In the genomic region with DNA sequence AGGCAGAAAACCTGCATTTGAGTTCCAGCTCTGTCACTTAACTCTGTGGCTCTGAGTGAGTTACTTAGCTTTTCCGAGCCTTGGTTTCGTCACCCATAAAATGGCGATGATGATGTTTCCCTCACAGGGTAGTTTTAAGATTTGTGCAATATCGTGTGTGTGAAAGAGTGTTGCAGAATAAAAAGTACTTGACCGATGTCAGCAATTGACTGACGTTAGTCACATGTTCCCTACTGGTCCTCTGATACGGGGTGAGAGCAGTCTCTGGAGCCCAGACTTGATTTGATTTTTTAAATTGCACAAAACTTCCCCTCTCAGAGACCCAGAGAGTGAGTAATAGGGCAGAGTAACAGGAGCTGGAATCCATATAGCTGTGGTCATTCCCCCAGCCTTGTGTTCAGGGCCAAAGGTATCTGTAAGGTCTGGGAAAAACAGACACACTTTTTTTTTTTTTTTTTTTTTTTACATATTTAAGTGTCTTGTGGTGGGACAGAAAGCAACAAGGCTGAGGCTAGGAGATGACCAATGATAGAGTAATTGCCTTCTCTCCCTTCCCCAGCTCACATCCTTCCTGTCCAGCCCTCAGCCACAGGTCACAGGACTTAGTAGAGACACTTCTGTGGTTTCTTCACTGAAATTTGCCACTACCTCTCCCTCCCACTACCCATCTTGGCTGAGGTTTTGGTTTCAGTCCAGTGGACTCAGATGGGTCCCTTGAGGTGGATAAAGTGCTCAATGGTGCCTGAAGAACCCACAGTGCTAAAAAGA, we compare ENCODE assay signal across 9 cellular contexts. TPM values are rescaled to one million over a fixed set of nuclear protein-coding genes. Genes with fewer than 3 reads are reported as not detected.
DNase-seq lines count a peak whose midpoint lies in the region; ATAC-seq and TF ChIP-seq lines count a peak whose summit lies in the region.
"Had no signal": no experiment of that assay in that cellular context is flagged by ENCODE, and none has a peak within 500 bp of the region (broad histone marks: within the 10 kb centered on the region; RNA-seq: fewer than 3 reads in every experiment).

No MANE protein-coding gene starts in this region.

- peak; percentile 45 for DNase-seq in GM10266 (ENCODE audit: extremely low spot score)
- peak; percentile 79 to 97 for DNase-seq in cardiac fibroblast (ENCODE audit: low read depth in 2 of 2)
- DNase-seq in naive B cell = peak; percentile 57
- no peak for DNase-seq in DMS53 treated with DMSO at 0.1 percent for 48 hours (lab: John Stamatoyannopoulos, UW; ENCODE audit: unreplicated experiment)
- DNase-seq in NCI-H2081 (lab: John Stamatoyannopoulos, UW) = no peak
- DNase-seq in GDM1 (lab: John Stamatoyannopoulos, UW) = no peak

- TF ChIP-seq CTCF in GM10266 (IDR thresholded peaks at IDR 0.05; ENCODE audit: control insufficient read depth, insufficient read depth, low read depth, missing control alignments) = no peak
- TF ChIP-seq CTCF in Loucy (conservative IDR thresholded peaks at IDR 0.05; ENCODE audit: low read length) = no peak
- TF ChIP-seq CTCF in cardiac fibroblast (IDR thresholded peaks at IDR 0.05; ENCODE audit: low read depth, low read length) = no peak

- peak overlapping the region; percentile 45 for H3K4me2 ChIP-seq in Loucy (ENCODE audit: low read depth, low read length, poor library complexity, severe bottlenecking)

- H3K36me3 ChIP-seq in Loucy (ENCODE audit: insufficient read depth, low read length) = peaks cover 19% of the 10 kb centered on the region; the same call in 1 of the 2 replicates

- H3K9me3 ChIP-seq in Loucy (ENCODE audit: insufficient read depth, low read depth, low read length) = no peaks in the 10 kb centered on the region

- H3K4me3 ChIP-seq in Loucy (ENCODE audit: low read length, poor library complexity, severe bottlenecking) = no peak overlapping the region
- H3K4me3 ChIP-seq in cardiac fibroblast (replicated peaks in 1 of 2; ENCODE audit: low read depth in 2 of 2, low read length in 2 of 2) = peak overlapping the region in 1 of 2 donors; percentile 24

- ATAC-seq in GM21737 (IDR thresholded peaks at IDR 0.05; ENCODE audit: unreplicated experiment) (peak; percentile 73), naive B cell (ENCODE audit: low read depth in 2 of 2) (peak; percentile 90 to 94)

- peaks cover 24% of the 10 kb centered on the region for H3K4me1 ChIP-seq in Loucy (ENCODE audit: insufficient read depth, low read length, poor library complexity, severe bottlenecking)

- H3K4me1 Mint-ChIP-seq in naive B cell = peaks cover 19 to 34% (median 26%) of the 10 kb centered on the region in 3 donors

- no peaks in the 10 kb centered on the region for H3K79me2 ChIP-seq in Loucy (ENCODE audit: insufficient read depth, low read length)

- H3K9ac ChIP-seq in Loucy (ENCODE audit: low read depth, low read length, poor library complexity, severe bottlenecking) = no peak overlapping the region

- H3K9me2 ChIP-seq in Loucy (replicated peaks; ENCODE audit: low read depth, low read length) = no peaks in the 10 kb centered on the region

- H3K4me3 Mint-ChIP-seq in naive B cell = peak overlapping the region in 1 of 8 donors; percentile 42
- H3K4me3 Mint-ChIP-seq: T-helper 1 cell treated with Interleukin-12 subunit alpha and Interleukin-12 subunit beta and Interleukin-4 antibody, amounts not matched to agents 30 μg/mL and 1 μg/mL, for 36 hours had no signal

- H3F3A ChIP-seq in Loucy (ENCODE audit: low read depth) = peaks cover 3% of the 10 kb centered on the region; the same call in 1 of the 2 replicates

- H3K27me3 Mint-ChIP-seq in naive B cell = peaks cover 39 to 48% (median 48%) of the 10 kb centered on the region in 3 donors

- H2AFZ ChIP-seq in Loucy (ENCODE audit: low read length) = no peak overlapping the region

- H3K27ac Mint-ChIP-seq in naive B cell = peak overlapping the region in 3 of 6 donors; percentile 9 to 65 (median 62)

- peaks cover 13 to 26% of the 10 kb centered on the region in 2 donors for H3K36me3 Mint-ChIP-seq in naive B cell

- no peaks in the 10 kb centered on the region for H4K20me1 ChIP-seq in Loucy (ENCODE audit: insufficient read depth, low read length, poor library complexity, severe bottlenecking)

- H3K27me3 ChIP-seq in Loucy (ENCODE audit: insufficient read depth, low read length, poor library complexity, severe bottlenecking) = no peaks in the 10 kb centered on the region

- H3K9me3 Mint-ChIP-seq in naive B cell = no peaks in the 10 kb centered on the region
- H3K9me3 Mint-ChIP-seq: T-helper 1 cell treated with Interleukin-12 subunit alpha and Interleukin-12 subunit beta and Interleukin-4 antibody, amounts not matched to agents 30 μg/mL and 1 μg/mL, for 36 hours had no signal

RNA-seq across cellular contexts. Expression of gene FCER1G, which starts 2.0 kb away (rescaled TPM):
- polyA plus RNA-seq in naive B cell (ENCODE audit: low read depth in 6 of 6) = 10 to 100 TPM in 4 of 6 donors, 1 to 10 TPM in 2; 4.9 to 28.0 (median 12.4) TPM

RNA-seq across cellular contexts. Expression of gene APOA2, which starts 6.3 kb away (rescaled TPM):
- polyA plus RNA-seq in naive B cell (ENCODE audit: low read depth in 6 of 6) = not detected

RNA-seq across cellular contexts. Expression of gene TOMM40L, which starts 8.7 kb away (rescaled TPM):
- polyA plus RNA-seq in naive B cell (ENCODE audit: low read depth in 6 of 6) = 1 to 10 TPM; 1.5 to 5.8 (median 4.4) TPM

RNA-seq across cellular contexts. Expression of gene NDUFS2, which starts 15.0 kb away (rescaled TPM):
- 10 to 100 TPM; 66.1 to 98.8 (median 87.7) TPM for polyA plus RNA-seq in naive B cell (ENCODE audit: low read depth in 6 of 6)

RNA-seq across cellular contexts. Expression of gene ADAMTS4, which starts 18.3 kb away (rescaled TPM):
- polyA plus RNA-seq in naive B cell (ENCODE audit: low read depth in 6 of 6) = under 1 TPM in 1 of 6 donors, not detected in 5; 0.03 TPM

Comparison
In these comparisons a context has a peak if more than half of its experiments do, and no peak if none do; other contexts are left out.
1. DNase-seq: peak in GM10266 (single experiment), cardiac fibroblast (2 of 2) and naive B cell (single experiment); none in DMS53 treated with DMSO at 0.1 percent for 48 hours (single experiment), NCI-H2081 (0 of 2) and GDM1 (single experiment).